In genomic region chr1:169115891-169116585, GRCh38 we compare ENCODE assay signal across 8 cellular contexts.
DNase-seq lines count a peak whose midpoint lies in the region; ATAC-seq, FAIRE-seq and TF ChIP-seq lines count a peak whose summit lies in the region.

No MANE protein-coding gene starts in this region.

- peaks cover 79% of the 10 kb centered on the region for H3K36me3 ChIP-seq in OCI-LY3 (replicated peaks; ENCODE audit: low read depth, low read length)
- peaks cover 11% of the 10 kb centered on the region for H3K36me3 ChIP-seq in rectal smooth muscle tissue (ENCODE audit: control insufficient read depth, insufficient read depth, low read length)

- H3K9me3 ChIP-seq in OCI-LY3 (ENCODE audit: insufficient read depth, low read length) = no peaks in the 10 kb centered on the region

- peak; percentile 57 for ATAC-seq in GM21619 (IDR thresholded peaks at IDR 0.05; ENCODE audit: unreplicated experiment)

- H3K79me2 ChIP-seq in OCI-LY3 (ENCODE audit: low read length) = peaks cover 95% of the 10 kb centered on the region

- H3K9ac ChIP-seq in OCI-LY3 (ENCODE audit: low read length) (peak overlapping the region; percentile 26; the same call in 1 of the 2 replicates), rectal smooth muscle tissue (ENCODE audit: low read length) (no peak overlapping the region)

- peaks cover 85% of the 10 kb centered on the region for H3K4me1 ChIP-seq in OCI-LY3 (ENCODE audit: low read length)
- peaks cover 51% of the 10 kb centered on the region for H3K4me1 ChIP-seq in rectal smooth muscle tissue (ENCODE audit: control insufficient read depth, insufficient read depth, low read length)

- peaks cover 46% of the 10 kb centered on the region for H4K20me1 ChIP-seq in OCI-LY3 (ENCODE audit: insufficient read depth, low read length)

- no peak for FAIRE-seq in HTR-8/SVneo (lab: Jason Lieb, UNC)

- H3K4me3 ChIP-seq in OCI-LY3 (ENCODE audit: low read length) (peak overlapping the region; percentile 45), rectal smooth muscle tissue (ENCODE audit: low read length) (peak overlapping the region; percentile 45)

- no peak overlapping the region for H2AFZ ChIP-seq in OCI-LY3 (ENCODE audit: low read depth, low read length)

- peak overlapping the region; percentile 80 for H3K27ac ChIP-seq in OCI-LY3 (ENCODE audit: low read length)
- H3K27ac ChIP-seq in rectal smooth muscle tissue (ENCODE audit: low read depth, low read length) = peak overlapping the region; percentile 60

- no peak for TF ChIP-seq CTCF in OCI-LY3 (IDR thresholded peaks at IDR 0.05; ENCODE audit: low read depth, low read length)

- H3K4me2 ChIP-seq in OCI-LY3 (ENCODE audit: low read length) = peak overlapping the region; percentile 73

- DNase-seq in EH (ENCODE audit: low read depth) (peak; percentile 48), glomerular visceral epithelial cell (ENCODE audit: extremely low spot score) (peak; percentile 88), middle frontal gyrus (ENCODE audit: extremely low spot score, low spot score) (no peak), NCI-H2171 (lab: John Stamatoyannopoulos, UW) (no peak), HTR-8/SVneo (ENCODE audit: insufficient read length, low spot score) (no peak)

- no peaks in the 10 kb centered on the region for H3K27me3 ChIP-seq in OCI-LY3 (ENCODE audit: low read depth, low read length)
- H3K27me3 ChIP-seq in rectal smooth muscle tissue (ENCODE audit: control insufficient read depth, insufficient read depth, low read length) = no peaks in the 10 kb centered on the region

Comparison
In these comparisons a context has a peak if more than half of its experiments do, and no peak if none do; other contexts are left out.
1. DNase-seq: peak in EH (single experiment) and glomerular visceral epithelial cell (single experiment); none in middle frontal gyrus (single experiment), NCI-H2171 (single experiment) and HTR-8/SVneo (single experiment).